In genomic region chr6:79913369-79913768, GRCh38 we compare ENCODE assay signal across 21 cellular contexts. TPM values are rescaled to one million over a fixed set of nuclear protein-coding genes. Genes with fewer than 3 reads are reported as not detected.
DNase-seq lines count a peak whose midpoint lies in the region; ATAC-seq, FAIRE-seq and TF ChIP-seq lines count a peak whose summit lies in the region.
"Had no signal": no experiment of that assay in that cellular context is flagged by ENCODE, and none has a peak within 500 bp of the region (broad histone marks: within the 10 kb centered on the region; RNA-seq: fewer than 3 reads in every experiment).

No MANE protein-coding gene starts in this region.

- H3K9me3 ChIP-seq in SK-N-SH = no peaks in the 10 kb centered on the region
- no peaks in the 10 kb centered on the region for H3K9me3 ChIP-seq in keratinocyte (ENCODE audit: control insufficient read depth, low read depth, low read length)
- no peaks in the 10 kb centered on the region for H3K9me3 ChIP-seq in esophagus squamous epithelium
- H3K9me3 ChIP-seq: BLaER1 treated with 17β-estradiol and CSF1 and Interleukin-3, amounts not matched to agents 10 nM and 100 nM; gastroesophageal sphincter had no signal

- H3K79me2 ChIP-seq in SK-N-SH (ENCODE audit: insufficient read depth) = no peaks in the 10 kb centered on the region
- no peaks in the 10 kb centered on the region for H3K79me2 ChIP-seq in keratinocyte (ENCODE audit: control insufficient read depth, insufficient read depth, low read length)

- H4K20me1 ChIP-seq in SK-N-SH (ENCODE audit: insufficient read depth) = no peaks in the 10 kb centered on the region
- H4K20me1 ChIP-seq in keratinocyte (ENCODE audit: control insufficient read depth, extremely low read depth, insufficient read depth, low read length) = no peaks in the 10 kb centered on the region
- H4K20me1 ChIP-seq: BLaER1 treated with 17β-estradiol and CSF1 and Interleukin-3, amounts not matched to agents 10 nM and 100 nM had no signal

- no peak for TF ChIP-seq EP300 in SK-N-SH (IDR thresholded peaks at IDR 0.05; ENCODE audit: borderline replicate concordance in 1 of 2, low read depth in 1 of 2, low read length in 1 of 2)

- H3K9ac ChIP-seq in SK-N-SH = no peak overlapping the region
- no peak overlapping the region for H3K9ac ChIP-seq in keratinocyte (ENCODE audit: control insufficient read depth, extremely low read depth, insufficient read depth, low read length)
- H3K9ac ChIP-seq: BLaER1 treated with 17β-estradiol and CSF1 and Interleukin-3, amounts not matched to agents 10 nM and 100 nM had no signal

- no peak for TF ChIP-seq POLR2A in esophagus squamous epithelium (IDR thresholded peaks at IDR 0.05)

- H3K4me2 ChIP-seq in SK-N-SH (no peak overlapping the region), keratinocyte (ENCODE audit: control insufficient read depth, extremely low read depth, insufficient read depth, low read depth, low read length) (no peak overlapping the region)
- H3K4me2 ChIP-seq: BLaER1 treated with 17β-estradiol and CSF1 and Interleukin-3, amounts not matched to agents 10 nM and 100 nM had no signal

- H2AFZ ChIP-seq in SK-N-SH (ENCODE audit: low read depth) (no peak overlapping the region), keratinocyte (ENCODE audit: control insufficient read depth, low read length) (no peak overlapping the region)

- H3K27me3 ChIP-seq in SK-N-SH (ENCODE audit: insufficient read depth) (no peaks in the 10 kb centered on the region), keratinocyte (ENCODE audit: control insufficient read depth, extremely low read depth, insufficient read depth, low read length) (no peaks in the 10 kb centered on the region), esophagus squamous epithelium (no peaks in the 10 kb centered on the region)
- H3K27me3 ChIP-seq: BLaER1 treated with 17β-estradiol and CSF1 and Interleukin-3, amounts not matched to agents 10 nM and 100 nM; gastroesophageal sphincter had no signal

- no peak for ATAC-seq in SK-N-SH treated with all-trans-retinoic acid at 6 μM for 48 hours
- ATAC-seq in GM19328 (IDR thresholded peaks at IDR 0.05; ENCODE audit: unreplicated experiment) = no peak
- ATAC-seq: gastroesophageal sphincter; naive thymus-derived CD8-positive, alpha-beta T cell; stimulated activated naive B cell treated with anti-CD40 and anti-IgM and Interleukin-4, amounts not matched to agents 10 μg/mL and 1 μg/mL and 100 μg/mL, for 72 hours had no signal

- DNase-seq in SK-N-SH (peak; percentile 12), G401 (ENCODE audit: low spot score) (peak; percentile 55), keratinocyte (ENCODE audit: low read depth, low spot score) (no peak), NCI-H226 (no peak), esophagus squamous epithelium (lab: John Stamatoyannopoulos, UW) (no peak)
- peak; percentile 9 for DNase-seq in activated CD4-positive, alpha-beta memory T cell treated with anti-CD3 and anti-CD28 coated beads for 36 hours
- DNase-seq: ACHN; activated CD4-positive, alpha-beta T cell treated with anti-CD3 and anti-CD28 coated beads for 1 hour; aorta; GF-D8; kidney glomerular epithelial cell; mesenchymal stem cell; naive thymus-derived CD8-positive, alpha-beta T cell; NCI-H1092 treated with DMSO at 0.1 percent for 48 hours; NK-92 treated with Interleukin-12 subunit alpha and Interleukin-12 subunit beta, amount 100 ng/mL, for 24 hours; stimulated activated naive B cell treated with anti-CD40 and anti-IgM and Interleukin-4, amounts not matched to agents 10 μg/mL and 1 μg/mL and 100 μg/mL, for 72 hours; T1000 had no signal

- no peaks in the 10 kb centered on the region for H3K9me1 ChIP-seq in keratinocyte (ENCODE audit: control insufficient read depth, extremely low read depth, insufficient read depth, low read length)

- TF ChIP-seq CTCF in SK-N-SH (IDR thresholded peaks at IDR 0.05) (no peak), keratinocyte (optimal IDR thresholded peaks at IDR 0.05 in 1 of 3, IDR thresholded peaks at IDR 0.05 in 1 of 3, conservative IDR thresholded peaks at IDR 0.05 in 1 of 3; ENCODE audit: extremely low read depth in 1 of 3, insufficient read depth in 2 of 3, low read length in 3 of 3) (no peak), esophagus squamous epithelium (IDR thresholded peaks at IDR 0.05) (no peak)

- no peaks in the 10 kb centered on the region for H3K9me3 Mint-ChIP-seq in activated CD4-positive, alpha-beta memory T cell treated with anti-CD3 and anti-CD28 coated beads for 36 hours
- H3K9me3 Mint-ChIP-seq: naive thymus-derived CD8-positive, alpha-beta T cell; stimulated activated naive B cell treated with anti-CD40 and anti-IgM and Interleukin-4, amounts not matched to agents 10 μg/mL and 1 μg/mL and 100 μg/mL, for 72 hours had no signal

- no peak overlapping the region for H3K27ac ChIP-seq in SK-N-SH (ENCODE audit: low read depth in 2 of 2, low read length in 1 of 2)
- no peak overlapping the region for H3K27ac ChIP-seq in keratinocyte (ENCODE audit: control insufficient read depth, insufficient read depth, low read length)
- H3K27ac ChIP-seq in esophagus squamous epithelium = no peak overlapping the region
- H3K27ac ChIP-seq: BLaER1 treated with 17β-estradiol and CSF1 and Interleukin-3, amounts not matched to agents 10 nM and 100 nM; gastroesophageal sphincter had no signal

- no peak overlapping the region for H3K4me3 ChIP-seq in SK-N-SH (ENCODE audit: low read depth in 2 of 2, low read length in 1 of 2)
- H3K4me3 ChIP-seq in keratinocyte (ENCODE audit: control insufficient read depth in 2 of 3, extremely low read depth in 1 of 3, insufficient read depth in 2 of 3, low read depth in 1 of 3, low read length in 3 of 3) = no peak overlapping the region
- no peak overlapping the region for H3K4me3 ChIP-seq in esophagus squamous epithelium
- H3K4me3 ChIP-seq: BLaER1 treated with 17β-estradiol and CSF1 and Interleukin-3, amounts not matched to agents 10 nM and 100 nM; gastroesophageal sphincter had no signal

- POLR2A ChIA-PET in SK-N-SH (lab: Yijun Ruan, JAX) = no interaction called here
- POLR2A ChIA-PET in activated CD4-positive, alpha-beta memory T cell treated with anti-CD3 and anti-CD28 coated beads for 36 hours (lab: Charles Lee) = no interaction called here

- TF ChIP-seq RAD21 in SK-N-SH (IDR thresholded peaks at IDR 0.05; ENCODE audit: low read length) = no peak

- in situ Hi-C loops in G401 (cut with HindIII; ENCODE audit: low sequenced_read_pairs) = no loop called here

- H3K4me3 Mint-ChIP-seq in activated CD4-positive, alpha-beta memory T cell treated with anti-CD3 and anti-CD28 coated beads for 36 hours = no peak overlapping the region
- H3K4me3 Mint-ChIP-seq: naive thymus-derived CD8-positive, alpha-beta T cell; stimulated activated naive B cell treated with anti-CD40 and anti-IgM and Interleukin-4, amounts not matched to agents 10 μg/mL and 1 μg/mL and 100 μg/mL, for 72 hours had no signal

- dilution Hi-C loops in keratinocyte (cut with MboI; ENCODE audit: extremely low pct_ligation_motif_present, low sequenced_read_pairs) = no loop called here

- H3K36me3 Mint-ChIP-seq in activated CD4-positive, alpha-beta memory T cell treated with anti-CD3 and anti-CD28 coated beads for 36 hours = no peaks in the 10 kb centered on the region
- H3K36me3 Mint-ChIP-seq: stimulated activated naive B cell treated with anti-CD40 and anti-IgM and Interleukin-4, amounts not matched to agents 10 μg/mL and 1 μg/mL and 100 μg/mL, for 72 hours had no signal

- CTCF ChIA-PET in SK-N-SH (lab: Yijun Ruan, JAX) = interaction anchor here (1.2 to 1.6 kb wide), 3 partner anchors 34 to 44 kb away, joined by 3 to 9 read pairs (median 4); partner anchors contain the start of gene ELOVL4
- CTCF ChIA-PET in activated CD4-positive, alpha-beta memory T cell treated with anti-CD3 and anti-CD28 coated beads for 36 hours (lab: Charles Lee) = interaction anchor here (2.8 kb wide), 1 partner anchor 33 kb away, joined by 6 read pairs; no protein-coding TSS in a partner anchor

- 55% methylated on average over 2 of the region's 2 CpGs for WGBS in SK-N-SH (ENCODE audit: low lambda C conversion rate)
- 41 to 42% methylated on average over 2 of the region's 2 CpGs for WGBS in esophagus squamous epithelium, 2 donors

- no peaks in the 10 kb centered on the region for H3F3A ChIP-seq in SK-N-SH (replicated peaks; ENCODE audit: insufficient read depth)

- H3K4me1 Mint-ChIP-seq in activated CD4-positive, alpha-beta memory T cell treated with anti-CD3 and anti-CD28 coated beads for 36 hours (ENCODE audit: low read depth) = peaks cover 4% of the 10 kb centered on the region
- H3K4me1 Mint-ChIP-seq: stimulated activated naive B cell treated with anti-CD40 and anti-IgM and Interleukin-4, amounts not matched to agents 10 μg/mL and 1 μg/mL and 100 μg/mL, for 72 hours had no signal

- peaks cover 10% of the 10 kb centered on the region for H3K27me3 Mint-ChIP-seq in activated CD4-positive, alpha-beta memory T cell treated with anti-CD3 and anti-CD28 coated beads for 36 hours

- FAIRE-seq in keratinocyte (lab: Jason Lieb, UNC) = peak; percentile 51

- no peaks in the 10 kb centered on the region for H3K9me2 ChIP-seq in SK-N-SH

- intact Hi-C loops in activated CD4-positive, alpha-beta memory T cell treated with anti-CD3 and anti-CD28 coated beads for 36 hours (cut with micrococcal nuclease) = no loop called here
- intact Hi-C loops in esophagus squamous epithelium (cut with DNase I) = no loop called here

- H3K4me1 ChIP-seq in SK-N-SH (ENCODE audit: control insufficient read depth in 1 of 2, insufficient read depth in 2 of 2, low read depth in 1 of 2, low read length in 1 of 2) = no peaks in the 10 kb centered on the region; a peak in 1 of 4 replicates
- no peaks in the 10 kb centered on the region for H3K4me1 ChIP-seq in keratinocyte (ENCODE audit: control insufficient read depth, extremely low read depth, insufficient read depth, low read length)
- peaks cover 0 to 10% (median 0%) of the 10 kb centered on the region in 3 donors for H3K4me1 ChIP-seq in esophagus squamous epithelium
- H3K4me1 ChIP-seq: BLaER1 treated with 17β-estradiol and CSF1 and Interleukin-3, amounts not matched to agents 10 nM and 100 nM; gastroesophageal sphincter had no signal

- H3K36me3 ChIP-seq in SK-N-SH (replicated peaks in 1 of 2; ENCODE audit: control insufficient read depth in 1 of 2, insufficient read depth in 2 of 2, low read length in 1 of 2) = peaks cover 3 to 17% of the 10 kb centered on the region in 2 experiments
- no peaks in the 10 kb centered on the region for H3K36me3 ChIP-seq in keratinocyte (ENCODE audit: control insufficient read depth in 2 of 2, extremely low read depth in 1 of 2, insufficient read depth in 2 of 2, low read length in 2 of 2)
- peaks cover 0 to 20% (median 0%) of the 10 kb centered on the region in 3 donors for H3K36me3 ChIP-seq in esophagus squamous epithelium
- H3K36me3 ChIP-seq: BLaER1 treated with 17β-estradiol and CSF1 and Interleukin-3, amounts not matched to agents 10 nM and 100 nM had no signal

- no peak overlapping the region for H3K27ac Mint-ChIP-seq in activated CD4-positive, alpha-beta memory T cell treated with anti-CD3 and anti-CD28 coated beads for 36 hours
- H3K27ac Mint-ChIP-seq: naive thymus-derived CD8-positive, alpha-beta T cell; stimulated activated naive B cell treated with anti-CD40 and anti-IgM and Interleukin-4, amounts not matched to agents 10 μg/mL and 1 μg/mL and 100 μg/mL, for 72 hours had no signal

RNA-seq across cellular contexts. Expression of gene ELOVL4, which starts 34.0 kb away (rescaled TPM):
- polyA plus RNA-seq in SK-N-SH (2012; rRNA removed) = 1.6 and 1.9 TPM in 2 replicates
- 3.3 and 3.8 TPM in 2 replicates for polyA plus RNA-seq in SK-N-SH (2012; cell fraction: cytosol; rRNA removed)
- 0.89 and 2.0 TPM in 2 replicates for polyA plus RNA-seq in SK-N-SH (2012; cell fraction: nucleus; rRNA removed)
- 27.6 and 34.2 TPM in 2 replicates for total RNA-seq in G401 (2014; rRNA removed; shearing (Covaris generic))
- 1 to 10 TPM; 1.3 to 1.6 TPM for total RNA-seq in activated CD4-positive, alpha-beta memory T cell treated with anti-CD3 and anti-CD28 coated beads for 36 hours
- 2.9 to 6.1 TPM (median 4.8 TPM) in 3 replicates for polyA plus RNA-seq in keratinocyte
- polyA plus RNA-seq in keratinocyte (2011; ENCODE audit: low read depth) = 78.5 TPM
- 1.9 and 3.4 TPM in 2 replicates for polyA plus RNA-seq in keratinocyte (2011; cell fraction: cytosol; rRNA removed)
- 5.4 and 8.2 TPM in 2 replicates for polyA plus RNA-seq in keratinocyte (2011; cell fraction: nucleus; rRNA removed)
- polyA plus RNA-seq in keratinocyte (2012; ENCODE audit: low replicate concordance) = 7.6 and 73.6 TPM in 2 replicates
- 1.5 to 5.1 TPM (median 3.5 TPM) in 3 replicates for polyA minus RNA-seq in keratinocyte
- 4.0 TPM for polyA minus RNA-seq in keratinocyte (2011; cell fraction: cytosol; rRNA and poly(A)+ RNA removed)
- polyA minus RNA-seq in keratinocyte (2011; cell fraction: nucleus; rRNA and poly(A)+ RNA removed) = 6.9 and 9.5 TPM in 2 replicates
- 10 to 100 TPM in 2 of 4 donors, 1 to 10 TPM in 2; 6.7 to 18.7 (median 12.1) TPM for total RNA-seq in esophagus squamous epithelium

Comparison
In these comparisons a context has a peak if more than half of its experiments do, and no peak if none do; other contexts are left out.
1. DNase-seq: peak in SK-N-SH (single experiment), G401 (single experiment) and activated CD4-positive, alpha-beta memory T cell treated with anti-CD3 and anti-CD28 coated beads for 36 hours (single experiment); none in keratinocyte (single experiment), NCI-H226 (single experiment) and esophagus squamous epithelium (single experiment).